In the genomic region with DNA sequence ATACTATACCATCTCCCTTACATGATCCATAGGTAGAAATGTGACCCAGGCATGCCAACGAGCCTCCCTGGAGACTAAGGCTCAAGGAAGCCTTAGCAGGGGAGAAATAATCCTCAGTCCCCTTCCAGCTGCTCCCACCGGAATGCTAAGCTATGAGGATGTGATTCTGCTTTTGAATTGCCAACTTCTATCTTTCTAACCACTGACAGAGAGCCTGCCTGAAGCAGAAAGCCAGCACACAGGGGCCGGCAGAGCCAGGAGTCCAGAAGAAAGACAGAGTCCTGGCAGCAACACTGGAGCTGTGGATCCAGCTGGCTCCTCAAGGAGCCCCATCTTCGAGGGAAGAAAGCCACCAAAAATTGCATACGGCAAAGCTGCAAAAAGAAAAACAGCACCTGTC, we compare ENCODE assay signal across 26 cellular contexts.
"Had no signal": no experiment of that assay in that cellular context is flagged by ENCODE, and none has a peak within 500 bp of the region (broad histone marks: within the 10 kb centered on the region; RNA-seq: fewer than 3 reads in every experiment).

No MANE protein-coding gene starts in this region.

- H3K27me3 ChIP-seq: breast epithelium, colonic mucosa, heart right ventricle, right lobe of liver, vagina had no signal

- H3K9me3 ChIP-seq: breast epithelium, colonic mucosa, heart right ventricle, prostate gland, right lobe of liver, vagina had no signal

- H3K36me3 ChIP-seq: breast epithelium, colonic mucosa, heart right ventricle, prostate gland, right lobe of liver, vagina had no signal

- H3K27ac ChIP-seq: breast epithelium, colonic mucosa, dorsolateral prefrontal cortex, heart right ventricle, prostate gland, right lobe of liver, vagina had no signal

- ATAC-seq: activated CD4-positive, alpha-beta T cell treated with anti-CD3 and anti-CD28 coated beads for 36 hours; activated T-cell treated with anti-CD3 and anti-CD28 coated beads, Interleukin-2, amount 50 U/mL, for 4 hours; effector memory CD8-positive, alpha-beta T cell; esophagus mucosa; naive thymus-derived CD4-positive, alpha-beta T cell; right lobe of liver; stimulated activated naive B cell treated with anti-CD40 and anti-IgM and Interleukin-4, amounts not matched to agents 10 μg/mL and 1 μg/mL and 100 μg/mL, for 72 hours; T-helper 17 cell had no signal

- H3K4me3 ChIP-seq: breast epithelium, colonic mucosa, dorsolateral prefrontal cortex, heart right ventricle, lung, prostate gland, right lobe of liver, smooth muscle cell, vagina had no signal

- DNase-seq: activated B cell treated with CpG ODN at 0.5 μM for 24 hours; activated CD4-positive, alpha-beta T cell treated with anti-CD3 and anti-CD28 coated beads for 36 hours; activated CD4-positive, alpha-beta T cell treated with anti-CD3 and anti-CD28 coated beads, Interleukin-2, amount 50 U/mL, for 4 hours; activated CD8-positive, alpha-beta memory T cell treated with anti-CD3 and anti-CD28 coated beads for 24 hours; activated CD8-positive, alpha-beta memory T cell treated with anti-CD3 and anti-CD28 coated beads, Interleukin-2, amount 50 U/mL, for 4 hours; activated naive CD4-positive, alpha-beta T cell treated with Interleukin-2 at 50 U/mL for 16 hours; activated naive CD8-positive, alpha-beta T cell treated with anti-CD3 and anti-CD28 coated beads for 36 hours; activated T-cell treated with anti-CD3 and anti-CD28 coated beads, Interleukin-2, amount 50 U/mL, for 4 hours; colonic mucosa; dorsolateral prefrontal cortex; effector memory CD8-positive, alpha-beta T cell; heart right ventricle; kidney; naive thymus-derived CD4-positive, alpha-beta T cell; right lobe of liver; stimulated activated CD4-positive, alpha-beta T cell treated with anti-CD3 and anti-CD28 coated beads, Interleukin-2, amount 100 ng/mL, for 48 hours; stimulated activated CD8-positive, alpha-beta memory T cell treated with anti-CD3 and anti-CD28 coated beads, Interleukin-4, amount 100 ng/mL, for 48 hours; stimulated activated naive B cell treated with anti-CD40 and anti-IgM and Interleukin-4, amounts not matched to agents 10 μg/mL and 1 μg/mL and 100 μg/mL, for 72 hours; T-helper 17 cell; trophoblast cell had no signal

- H3K4me1 ChIP-seq: breast epithelium, colonic mucosa, heart right ventricle, prostate gland, right lobe of liver had no signal
